Comparison of ENCODE assay signal across 8 cellular contexts in the genomic region with DNA sequence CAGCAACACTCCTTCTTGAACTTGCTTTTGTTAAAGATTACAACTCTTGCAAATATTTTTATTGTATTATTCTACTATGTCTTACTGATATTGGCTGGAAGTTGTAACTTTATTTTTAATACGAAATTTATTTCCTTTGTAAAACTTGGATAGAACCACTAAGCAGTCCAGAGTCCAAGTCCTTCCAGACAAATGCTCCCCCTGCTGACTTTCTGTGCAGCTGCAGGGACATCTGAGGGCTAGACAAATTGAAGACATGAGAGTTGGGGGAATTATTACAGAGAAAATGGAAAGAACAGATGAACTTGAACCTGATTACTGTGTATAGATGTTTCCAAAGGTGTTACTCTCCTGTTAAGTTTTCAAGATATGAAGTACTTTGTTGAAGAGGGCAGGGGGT.
A peak's percentile ranks its signal among the peaks of the same experiment; 100 is the strongest.
DNase-seq lines count a peak whose midpoint lies in the region; ATAC-seq and TF ChIP-seq lines count a peak whose summit lies in the region.

No MANE protein-coding gene starts in this region.

- DNase-seq in GM10248 (ENCODE audit: extremely low spot score) (no peak), KBM-7 (peak; percentile 31), MCF 10A (ENCODE audit: unreplicated experiment) (peak; percentile 43), midbrain (lab: John Stamatoyannopoulos, UW) (peak; percentile 23)
- no peak for DNase-seq in stimulated activated naive CD4-positive, alpha-beta T cell (lab: John Stamatoyannopoulos, UW)
- no peak for DNase-seq in NK-92 treated with Interleukin-12 subunit alpha and Interleukin-12 subunit beta, amount 100 ng/mL, for 24 hours (lab: John Stamatoyannopoulos, UW)
- no peak for DNase-seq in effector CD4-positive, alpha-beta T cell

- H3K9me3 Mint-ChIP-seq in MCF 10A (ENCODE audit: unreplicated experiment) = no peaks in the 10 kb centered on the region

- no TSS peak for BruUV-seq in MCF 10A (replicated peaks; lab: Mats Ljungman, UMichigan)

- TF ChIP-seq CTCF in GM10248 (IDR thresholded peaks at IDR 0.05; ENCODE audit: control extremely low read depth, extremely low read depth, low read depth, missing control alignments) (peak; percentile 67), MCF 10A (IDR thresholded peaks at IDR 0.05; ENCODE audit: unreplicated experiment) (peak; percentile 59)

- no peak for ATAC-seq in GM21360 (IDR thresholded peaks at IDR 0.05; ENCODE audit: unreplicated experiment)

- peaks cover 22% of the 10 kb centered on the region for H3K4me1 Mint-ChIP-seq in MCF 10A (ENCODE audit: insufficient read depth, unreplicated experiment)

- intact Hi-C loops in MCF 10A (cut with micrococcal nuclease) = loop anchor here (2.0 to 10.0 kb wide), 2 partner anchors 248 to 338 kb away; no protein-coding TSS in a partner anchor

- H3K4me3 Mint-ChIP-seq in MCF 10A (ENCODE audit: unreplicated experiment) = no peak overlapping the region

- no peaks in the 10 kb centered on the region for H3K36me3 Mint-ChIP-seq in MCF 10A (ENCODE audit: insufficient read depth, unreplicated experiment)

- POLR2A ChIA-PET in GM10248 (lab: Yijun Ruan, JAX) = no interaction called here
- POLR2A ChIA-PET in MCF 10A (lab: Yijun Ruan, JAX) = interaction anchor here (0.9 kb wide), 1 partner anchor 335 kb away, joined by 3 read pairs; no protein-coding TSS in a partner anchor

- in situ Hi-C loops in KBM-7 (cut with MboI; ENCODE audit: low pct_unique_long_range_greater_than_20kb, low sequenced_read_pairs) = no loop called here

- no peak overlapping the region for H3K27ac Mint-ChIP-seq in MCF 10A (ENCODE audit: low read depth, unreplicated experiment)

- CTCF ChIA-PET in GM10248 (lab: Yijun Ruan, JAX) = interaction anchor here (0.7 to 3.6 kb wide), 18 partner anchors 8 to 357 kb away, joined by 3 to 25 read pairs (median 4); no protein-coding TSS in a partner anchor
- CTCF ChIA-PET in MCF 10A (lab: Yijun Ruan, JAX) = interaction anchor here (0.5 to 3.4 kb wide), 12 partner anchors 12 to 1956 kb away, joined by 3 to 17 read pairs (median 4); no protein-coding TSS in a partner anchor

- H3K27me3 Mint-ChIP-seq in MCF 10A (ENCODE audit: insufficient read depth, unreplicated experiment) = no peaks in the 10 kb centered on the region

Comparison
In these comparisons a context has a peak if more than half of its experiments do, and no peak if none do; other contexts are left out.
1. DNase-seq: peak in KBM-7 (single experiment), MCF 10A (single experiment) and midbrain (single experiment); none in GM10248 (single experiment), stimulated activated naive CD4-positive, alpha-beta T cell (0 of 6), NK-92 treated with Interleukin-12 subunit alpha and Interleukin-12 subunit beta, amount 100 ng/mL, for 24 hours (single experiment) and effector CD4-positive, alpha-beta T cell (single experiment).